In genomic region chr9:122849546-122849945, GRCh38 we compare ENCODE assay signal across 22 cellular contexts. TPM values are rescaled to one million over a fixed set of nuclear protein-coding genes. Genes with fewer than 3 reads are reported as not detected.
"Had no signal": no experiment of that assay in that cellular context is flagged by ENCODE, and none has a peak within 500 bp of the region (broad histone marks: within the 10 kb centered on the region; RNA-seq: fewer than 3 reads in every experiment).

No MANE protein-coding gene starts in this region.

- DNase-seq: activated CD8-positive, alpha-beta memory T cell treated with anti-CD3 and anti-CD28 coated beads, Interleukin-2, amount 10 ng/mL, durations not matched to agents 7 days and 5 days; activated effector memory CD4-positive, alpha-beta T cell treated with anti-CD3 and anti-CD28 coated beads, Interleukin-2, amount 50 U/mL, for 16 hours; activated T-cell treated with anti-CD3 and anti-CD28 coated beads, Interleukin-2, amount 50 U/mL, for 1 hour; adrenal gland; foreskin melanocyte; glutamatergic neuron; hypothalamus; kidney; occipital lobe; stimulated activated CD4-positive, alpha-beta T cell treated with anti-CD3 and anti-CD28 coated beads, Interleukin-12 subunit alpha, Interleukin-12 subunit beta, amount 100 ng/mL, for 4 hours; stimulated activated CD4-positive, alpha-beta T cell treated with anti-CD3 and anti-CD28 coated beads, Interleukin-1b, Interleukin-23, amount 100 ng/mL, for 48 hours; stimulated activated naive CD8-positive, alpha-beta T cell treated with anti-CD3 and anti-CD28 coated beads, Interleukin-15, Interleukin-2, amounts not matched to agents 100 U/mL and 50 U/mL, for 24 hours; transverse colon had no signal

- H3K4me3 Mint-ChIP-seq: activated CD8-positive, alpha-beta memory T cell treated with anti-CD3 and anti-CD28 coated beads, Interleukin-2, amount 10 ng/mL, durations not matched to agents 7 days and 5 days had no signal

- H3K27ac Mint-ChIP-seq: activated CD8-positive, alpha-beta memory T cell treated with anti-CD3 and anti-CD28 coated beads, Interleukin-2, amount 10 ng/mL, durations not matched to agents 7 days and 5 days had no signal

- H3K4me3 ChIP-seq: adrenal gland, breast epithelium, coronary artery, lung, suprapubic skin, transverse colon had no signal

- H3K4me1 ChIP-seq: adrenal gland, breast epithelium, suprapubic skin, transverse colon had no signal

- H3K27me3 ChIP-seq: adrenal gland, breast epithelium, suprapubic skin, transverse colon had no signal

- H3K27me3 Mint-ChIP-seq: activated CD8-positive, alpha-beta memory T cell treated with anti-CD3 and anti-CD28 coated beads, Interleukin-2, amount 10 ng/mL, durations not matched to agents 7 days and 5 days had no signal

- H3K9me3 ChIP-seq: adrenal gland, breast epithelium, suprapubic skin, transverse colon had no signal

- H3K27ac ChIP-seq: adrenal gland, breast epithelium, coronary artery, suprapubic skin, transverse colon had no signal

- ATAC-seq: activated CD8-positive, alpha-beta memory T cell treated with anti-CD3 and anti-CD28 coated beads, Interleukin-2, amount 10 ng/mL, durations not matched to agents 7 days and 5 days; left lobe of liver; stimulated activated naive CD8-positive, alpha-beta T cell treated with anti-CD3 and anti-CD28 coated beads, Interleukin-15, Interleukin-2, amounts not matched to agents 100 U/mL and 50 U/mL, for 24 hours had no signal

RNA-seq across cellular contexts. Expression of gene OR1K1, which starts 49.6 kb away (rescaled TPM):
- total RNA-seq: activated CD8-positive, alpha-beta memory T cell treated with anti-CD3 and anti-CD28 coated beads, Interleukin-2, amount 10 ng/mL, durations not matched to agents 7 days and 5 days; adrenal gland; astrocyte; breast epithelium; epithelial cell of proximal tubule; kidney; left lobe of liver; lung; occipital lobe; posterior vena cava; SK-MEL-5; suprapubic skin; transverse colon had no signal
